Comparison of ENCODE assay signal across 19 cellular contexts in genomic region chr1:244087021-244087560, GRCh38. TPM values are rescaled to one million over a fixed set of nuclear protein-coding genes. Genes with fewer than 3 reads are reported as not detected.
DNase-seq lines count a peak whose midpoint lies in the region; ATAC-seq and TF ChIP-seq lines count a peak whose summit lies in the region.
"Had no signal": no experiment of that assay in that cellular context is flagged by ENCODE, and none has a peak within 500 bp of the region (broad histone marks: within the 10 kb centered on the region; RNA-seq: fewer than 3 reads in every experiment).

No MANE protein-coding gene starts in this region.

- H3K4ac ChIP-seq in mesendoderm (ENCODE audit: low read depth, low read length): no peak overlapping the region

- H3K27me3 ChIP-seq in BE2C: no peaks in the 10 kb centered on the region
- H3K27me3 ChIP-seq in mesendoderm (ENCODE audit: insufficient read depth, low read length, poor library complexity): no peaks in the 10 kb centered on the region
- H3K27me3 ChIP-seq in aorta (ENCODE audit: control insufficient read depth in 1 of 2, insufficient read depth in 2 of 2, low read length in 1 of 2): peaks cover 0 to 1% of the 10 kb centered on the region in 2 donors

- H3K9ac ChIP-seq in mesendoderm (ENCODE audit: low read length): no peak overlapping the region
- H3K9ac ChIP-seq: GM23248 had no signal

- peak; percentile 16; the same call in 1 of the 2 replicates for TF ChIP-seq CTCF in BE2C (IDR thresholded peaks at IDR 0.05; ENCODE audit: low read depth, low read length)

- no peak overlapping the region for H4K8ac ChIP-seq in mesendoderm (ENCODE audit: low read depth, low read length)

- H2BK120ac ChIP-seq in mesendoderm (ENCODE audit: low read depth, low read length): no peak overlapping the region

- H3K36me3 ChIP-seq in BE2C: no peaks in the 10 kb centered on the region
- no peaks in the 10 kb centered on the region for H3K36me3 ChIP-seq in mesendoderm (ENCODE audit: control insufficient read depth, insufficient read depth, low read length)
- H3K36me3 ChIP-seq in aorta (ENCODE audit: control insufficient read depth in 1 of 2, insufficient read depth in 2 of 2, low read length in 1 of 2): no peaks in the 10 kb centered on the region

- no peak overlapping the region for H3K18ac ChIP-seq in mesendoderm (ENCODE audit: low read length)

- no peaks in the 10 kb centered on the region for H3K79me1 ChIP-seq in mesendoderm (ENCODE audit: low read length)

- WGBS in mesendoderm (ENCODE audit: extremely low coverage, insufficient coverage, low lambda C conversion rate): no CpG with 5 or more reads among the region's 13 CpGs
- 94 to 95% methylated on average over 13 of the region's 13 CpGs for WGBS in aorta, 2 donors

- H4K5ac ChIP-seq in mesendoderm (ENCODE audit: low read length): no peak overlapping the region

- H3K27ac ChIP-seq in mesendoderm (ENCODE audit: low read depth, low read length) (no peak overlapping the region), aorta (ENCODE audit: low read depth in 1 of 2, low read length in 2 of 2) (no peak overlapping the region)
- H3K27ac ChIP-seq: A549, GM23248 had no signal

- no peak overlapping the region for H2BK5ac ChIP-seq in mesendoderm (ENCODE audit: low read length)

- H3K4me3 ChIP-seq in BE2C (ENCODE audit: low read depth, low read length): no peak overlapping the region
- H3K4me3 ChIP-seq in mesendoderm (ENCODE audit: low read length): no peak overlapping the region
- no peak overlapping the region for H3K4me3 ChIP-seq in aorta (ENCODE audit: low read length in 2 of 2)
- H3K4me3 ChIP-seq: A549, GM23248 had no signal

- H3K79me2 ChIP-seq in mesendoderm (ENCODE audit: control insufficient read depth, insufficient read depth, low read length): no peaks in the 10 kb centered on the region

- H3K23ac ChIP-seq in mesendoderm (ENCODE audit: low read length): no peak overlapping the region

- no peak overlapping the region for H3K56ac ChIP-seq in mesendoderm (ENCODE audit: low read length)

- H2AK5ac ChIP-seq in mesendoderm (ENCODE audit: low read length): peak overlapping the region; percentile 60

- no peak overlapping the region for H2BK15ac ChIP-seq in mesendoderm (replicated peaks; ENCODE audit: low read depth)

- H3K4me1 ChIP-seq in BE2C (peaks cover 15% of the 10 kb centered on the region; the same call in 1 of the 2 replicates), mesendoderm (ENCODE audit: control insufficient read depth, low read depth, low read length) (no peaks in the 10 kb centered on the region), aorta (ENCODE audit: control insufficient read depth in 1 of 2, insufficient read depth in 2 of 2, low read length in 2 of 2) (no peaks in the 10 kb centered on the region)

- H3K9me3 ChIP-seq in BE2C (no peaks in the 10 kb centered on the region), aorta (ENCODE audit: control insufficient read depth, low read length) (peaks cover 8% of the 10 kb centered on the region)

- intact Hi-C loops in aorta (cut with DNase I): no loop called here

- DNase-seq in BE2C: no peak
- DNase-seq in SK-N-DZ (ENCODE audit: low spot score): peak; percentile 93
- DNase-seq in cerebellum (ENCODE audit: low spot score): peak; percentile 67
- DNase-seq in mesendoderm: no peak
- DNase-seq in aorta: no peak
- DNase-seq in T-helper 9 cell: no peak
- no peak for DNase-seq in NCI-H1930 (lab: John Stamatoyannopoulos, UW)
- DNase-seq: 8988T; ACHN; AML-193; Calu3; CD4-positive, alpha-beta memory T cell; COR-L47; DMS53; DMS79 treated with DMSO at 0.1 percent for 48 hours; GM23248; H7; HCEC 1CT had no signal

- ATAC-seq in aorta (ENCODE audit: low FRiP score): no peak
- ATAC-seq: A549 had no signal

- H3K4me2 ChIP-seq in mesendoderm (ENCODE audit: low read length): no peak overlapping the region
- H3K4me2 ChIP-seq: A549 had no signal

RNA-seq across cellular contexts. Expression of gene ZBTB18, which starts 36.0 kb away (rescaled TPM):
- polyA plus RNA-seq in BE2C (2012; ENCODE audit: insufficient read depth, insufficient read length, low read depth): 23.9 TPM
- polyA plus RNA-seq in SK-N-DZ (2014; cell fraction: cytosol; rRNA removed): 55.1 and 57.2 TPM in 2 replicates
- polyA plus RNA-seq in SK-N-DZ (2014; cell fraction: nucleus; rRNA removed): 83.0 and 125 TPM in 2 replicates
- 228 TPM for total RNA-seq in cerebellum
- 5.9 TPM for polyA plus RNA-seq in mesendoderm (2013, experiment 1 of 2)
- polyA plus RNA-seq in mesendoderm (2013, experiment 2 of 2): 5.8 TPM
- total RNA-seq in aorta: 10 to 100 TPM; 10.6 to 13.2 TPM
- 1 to 10 TPM; 4.3 to 4.6 TPM for polyA plus RNA-seq in aorta

Comparison
In these comparisons a context has a peak if more than half of its experiments do, and no peak if none do; other contexts are left out.
1. DNase-seq: peak in SK-N-DZ (single experiment) and cerebellum (single experiment); none in BE2C (single experiment), mesendoderm (single experiment), aorta (0 of 2), T-helper 9 cell (single experiment) and NCI-H1930 (0 of 2).
2. RNA of gene ZBTB18, which starts 36.0 kb away (total RNA-seq): 228 TPM in cerebellum (single experiment); 10.6 to 13.2 TPM in aorta; every median in the first group is over 10 times any median in the second.